In genomic region chr13:83996415-83996814, GRCh38 we compare ENCODE assay signal across 23 cellular contexts.
DNase-seq lines count a peak whose midpoint lies in the region; FAIRE-seq and TF ChIP-seq lines count a peak whose summit lies in the region.
"Had no signal": no experiment of that assay in that cellular context is flagged by ENCODE, and none has a peak within 500 bp of the region (broad histone marks: within the 10 kb centered on the region; RNA-seq: fewer than 3 reads in every experiment).

No MANE protein-coding gene starts in this region.

- no peak overlapping the region for H3K18ac ChIP-seq in H1 (ENCODE audit: extremely low read depth, low read length)

- WGBS in mammary epithelial cell (ENCODE audit: low coverage, missing lambda C conversion rate), result 22% methylated on average over 7 of the region's 9 CpGs
- 90% methylated on average over 9 of the region's 9 CpGs; no CpG with 5 or more reads in 1 of the 2 experiments for WGBS in H1 (ENCODE audit: extremely low coverage in 1 of 2, insufficient coverage in 1 of 2, insufficient read length in 1 of 2, insufficient replicate concordance in 2 of 2, low coverage in 1 of 2, low lambda C conversion rate in 2 of 2, missing lambda C conversion rate in 1 of 2), 2 experiments

- H3K56ac ChIP-seq in H1 (replicated peaks; ENCODE audit: insufficient read length, low read depth, low read length), result no peak overlapping the region

- H3K27me3 Mint-ChIP-seq in HFFc6 (ENCODE audit: insufficient read depth), result no peaks in the 10 kb centered on the region
- no peaks in the 10 kb centered on the region for H3K27me3 Mint-ChIP-seq in neural progenitor cell (ENCODE audit: insufficient read depth, low read depth)
- H3K27me3 Mint-ChIP-seq: CD4-positive, alpha-beta memory T cell had no signal

- no peak for TF ChIP-seq RAD21 in H1 (IDR thresholded peaks at IDR 0.05 in 1 of 2, conservative IDR thresholded peaks at IDR 0.05 in 1 of 2; ENCODE audit: low read depth in 2 of 2, low read length in 2 of 2)

- H3K36me3 Mint-ChIP-seq in HFFc6 (ENCODE audit: low read depth) (peaks cover 23% of the 10 kb centered on the region), neural progenitor cell (no peaks in the 10 kb centered on the region)
- H3K36me3 Mint-ChIP-seq: CD4-positive, alpha-beta memory T cell had no signal

- H3K14ac ChIP-seq in H1 (ENCODE audit: insufficient read length), result no peak overlapping the region

- no peak overlapping the region for H4K5ac ChIP-seq in H1 (ENCODE audit: insufficient read length, low read depth, low read length)

- H3K4me3 ChIP-seq in mammary epithelial cell (replicated peaks in 1 of 3; ENCODE audit: insufficient read depth in 1 of 3, low read depth in 2 of 3, low read length in 3 of 3), result no peak overlapping the region
- no peak overlapping the region for H3K4me3 ChIP-seq in breast epithelium
- no peak overlapping the region for H3K4me3 ChIP-seq in H1 (ENCODE audit: extremely low read depth in 1 of 4, insufficient read depth in 2 of 4, low read depth in 3 of 4, low read length in 4 of 4)
- no peak overlapping the region for H3K4me3 ChIP-seq in neural progenitor cell
- H3K4me3 ChIP-seq in A673 (ENCODE audit: low read depth, low read length, poor library complexity, severe bottlenecking), result no peak overlapping the region
- H3K4me3 ChIP-seq: GM23248, HAP-1 had no signal

- no peak overlapping the region for H2AK5ac ChIP-seq in H1 (ENCODE audit: low read depth, low read length)

- TF ChIP-seq CTCF in mammary epithelial cell (conservative IDR thresholded peaks at IDR 0.05 in 1 of 2, IDR thresholded peaks at IDR 0.05 in 1 of 2; ENCODE audit: extremely low read depth in 1 of 2, insufficient read depth in 1 of 2, low read depth in 1 of 2, low read length in 2 of 2), result no peak
- no peak for TF ChIP-seq CTCF in breast epithelium (IDR thresholded peaks at IDR 0.05)
- TF ChIP-seq CTCF in HFFc6 (IDR thresholded peaks at IDR 0.05), result no peak
- no peak for TF ChIP-seq CTCF in H1 (IDR thresholded peaks at IDR 0.05; ENCODE audit: control extremely low read depth in 1 of 3, insufficient read depth in 1 of 3, low read depth in 1 of 3, low read length in 3 of 3)
- no peak for TF ChIP-seq CTCF in neural progenitor cell (IDR thresholded peaks at IDR 0.05)
- TF ChIP-seq CTCF in A673 (conservative IDR thresholded peaks at IDR 0.05; ENCODE audit: low read depth, low read length), result no peak

- BruUV-seq in mammary epithelial cell (replicated peaks; lab: Mats Ljungman, UMichigan) (no TSS peak), A673 (replicated peaks; lab: Mats Ljungman, UMichigan) (no TSS peak)

- H4K20me1 ChIP-seq in mammary epithelial cell (ENCODE audit: insufficient read depth, low read length) (no peaks in the 10 kb centered on the region), H1 (replicated peaks in 1 of 2; ENCODE audit: control insufficient read depth in 1 of 2, insufficient read depth in 2 of 2, low read length in 2 of 2) (no peaks in the 10 kb centered on the region), neural progenitor cell (ENCODE audit: low read depth) (no peaks in the 10 kb centered on the region)

- H3K23ac ChIP-seq in H1 (ENCODE audit: insufficient read length), result no peak overlapping the region

- H3K36me3 ChIP-seq in mammary epithelial cell (ENCODE audit: insufficient read depth, low read length) (no peaks in the 10 kb centered on the region), breast epithelium (no peaks in the 10 kb centered on the region), H1 (ENCODE audit: control insufficient read depth in 2 of 4, insufficient read depth in 4 of 4, low read length in 3 of 4) (no peaks in the 10 kb centered on the region), neural progenitor cell (no peaks in the 10 kb centered on the region), A673 (ENCODE audit: insufficient read depth, low read length, poor library complexity, severe bottlenecking) (no peaks in the 10 kb centered on the region)
- H3K36me3 ChIP-seq: HAP-1 had no signal

- H2BK120ac ChIP-seq in H1 (replicated peaks; ENCODE audit: low read depth, low read length), result no peak overlapping the region

- intact Hi-C loops in mammary epithelial cell (cut with micrococcal nuclease) (no loop called here), breast epithelium (cut with DNase I; ENCODE audit: low total_unique reads) (no loop called here), A673 (cut with micrococcal nuclease; ENCODE audit: unreplicated experiment) (no loop called here)

- POLR2A ChIA-PET in H1 (lab: Charles Lee; ENCODE audit: partially characterized antibody), result no interaction called here
- POLR2A ChIA-PET in A673 (lab: Charles Lee; ENCODE audit: low non-redundant PET), result no interaction called here

- no peak overlapping the region for H3K4me2 ChIP-seq in mammary epithelial cell (ENCODE audit: insufficient read depth, low read depth, low read length)
- no peak overlapping the region for H3K4me2 ChIP-seq in H1 (ENCODE audit: insufficient read depth in 1 of 2, low read depth in 2 of 2, low read length in 2 of 2)
- H3K4me2 ChIP-seq in neural progenitor cell, result no peak overlapping the region

- H3K4me1 Mint-ChIP-seq in HFFc6 (ENCODE audit: low read depth), result peaks cover 44% of the 10 kb centered on the region
- no peaks in the 10 kb centered on the region for H3K4me1 Mint-ChIP-seq in neural progenitor cell
- H3K4me1 Mint-ChIP-seq: CD4-positive, alpha-beta memory T cell had no signal

- peak overlapping the region; percentile 1; the same call in 1 of the 2 replicates for H3K27ac Mint-ChIP-seq in HFFc6
- no peak overlapping the region for H3K27ac Mint-ChIP-seq in neural progenitor cell
- H3K27ac Mint-ChIP-seq: CD4-positive, alpha-beta memory T cell had no signal

- H3K27me3 ChIP-seq in mammary epithelial cell (ENCODE audit: insufficient read depth, low read length), result no peaks in the 10 kb centered on the region
- no peaks in the 10 kb centered on the region for H3K27me3 ChIP-seq in breast epithelium
- H3K27me3 ChIP-seq in H1 (replicated peaks in 1 of 4; ENCODE audit: control insufficient read depth in 3 of 4, extremely low read depth in 1 of 4, insufficient read depth in 3 of 4, low read length in 3 of 4), result no peaks in the 10 kb centered on the region
- no peaks in the 10 kb centered on the region for H3K27me3 ChIP-seq in neural progenitor cell
- no peaks in the 10 kb centered on the region for H3K27me3 ChIP-seq in A673 (replicated peaks; ENCODE audit: insufficient read depth, low read depth, low read length, poor library complexity)

- no peak overlapping the region for H4K91ac ChIP-seq in H1 (replicated peaks; ENCODE audit: insufficient read length, low read length)

- H2AFZ ChIP-seq in mammary epithelial cell (ENCODE audit: low read depth, low read length), result peak overlapping the region; percentile 69
- peak overlapping the region; percentile 12; the same call in 1 of the 2 replicates for H2AFZ ChIP-seq in H1 (ENCODE audit: low read length)
- H2AFZ ChIP-seq in neural progenitor cell (replicated peaks), result peak overlapping the region; percentile 63
- H2AFZ ChIP-seq: GM23248 had no signal

- no peak overlapping the region for H2BK20ac ChIP-seq in H1 (ENCODE audit: low read length)

- CTCF ChIA-PET in mammary epithelial cell (lab: Charles Lee; ENCODE audit: low non-redundant PET), result no interaction called here
- CTCF ChIA-PET in H1 (lab: Charles Lee; ENCODE audit: partially characterized antibody), result no interaction called here
- CTCF ChIA-PET in A673 (lab: Charles Lee), result no interaction called here

- no peak overlapping the region for H2BK12ac ChIP-seq in H1 (ENCODE audit: low read depth, low read length)

- in situ Hi-C loops in mammary epithelial cell (cut with MboI; ENCODE audit: low sequenced_read_pairs in 2 of 2), result no loop called here

- TF ChIP-seq EP300 in H1 (IDR thresholded peaks at IDR 0.05; ENCODE audit: borderline replicate concordance in 1 of 2, low read depth in 2 of 2, low read length in 2 of 2), result no peak

- H3K23me2 ChIP-seq in H1 (ENCODE audit: low read depth, low read length), result no peaks in the 10 kb centered on the region

- no peaks in the 10 kb centered on the region for H3F3A ChIP-seq in neural progenitor cell (ENCODE audit: low read depth)

- H2BK5ac ChIP-seq in H1 (ENCODE audit: low read depth, low read length), result no peak overlapping the region

- dilution Hi-C loops in mammary epithelial cell (cut with HindIII; ENCODE audit: low sequenced_read_pairs), result no loop called here

- H3K4me3 Mint-ChIP-seq in HFFc6 (no peak overlapping the region), neural progenitor cell (no peak overlapping the region)
- H3K4me3 Mint-ChIP-seq: CD4-positive, alpha-beta memory T cell had no signal

- no peak overlapping the region for H3K9ac ChIP-seq in mammary epithelial cell (ENCODE audit: insufficient read depth, low read length)
- H3K9ac ChIP-seq in H1 (replicated peaks in 1 of 4; ENCODE audit: extremely low read depth in 1 of 4, low read depth in 3 of 4, low read length in 3 of 4), result no peak overlapping the region
- no peak overlapping the region for H3K9ac ChIP-seq in neural progenitor cell
- H3K9ac ChIP-seq: GM23248 had no signal

- no peaks in the 10 kb centered on the region for H3K79me1 ChIP-seq in H1 (ENCODE audit: low read depth, low read length)

- no peak overlapping the region for H2BK15ac ChIP-seq in H1 (ENCODE audit: low read length)

- H3K4ac ChIP-seq in H1 (replicated peaks; ENCODE audit: insufficient read length, low read depth, low read length), result no peak overlapping the region

- no peak for FAIRE-seq in H1 (lab: Jason Lieb, UNC)
- FAIRE-seq: A204.1, G401.6, GM12892, H54 had no signal

- H3K9me3 Mint-ChIP-seq in HFFc6 (no peaks in the 10 kb centered on the region; the same call in 1 of the 2 replicates), neural progenitor cell (no peaks in the 10 kb centered on the region)

- peak overlapping the region; percentile 68; the same call in 1 of the 2 replicates for H4K8ac ChIP-seq in H1 (ENCODE audit: extremely low read depth, insufficient read depth, low read length)

- DNase-seq in mammary epithelial cell (no peak), breast epithelium (ENCODE audit: low spot score in 2 of 2) (no peak), HFFc6 (no peak), H1 (ENCODE audit: low read depth in 1 of 2, low spot score in 2 of 2) (no peak), neural progenitor cell (ENCODE audit: low spot score) (no peak), inferior parietal cortex (ENCODE audit: extremely low spot score) (no peak), A673 (ENCODE audit: low spot score) (no peak), NCI-H2227 (lab: John Stamatoyannopoulos, UW; ENCODE audit: unreplicated experiment) (no peak)
- DNase-seq: ACHN; AML-193; C1 segment of cervical spinal cord; Calu3; CD4-positive, alpha-beta memory T cell; COR-L47; DMS53; DMS79 treated with DMSO at 0.1 percent for 48 hours; GM23248 had no signal

- H3K27ac ChIP-seq in mammary epithelial cell (ENCODE audit: insufficient read depth, low read depth, low read length), result no peak overlapping the region
- H3K27ac ChIP-seq in breast epithelium, result no peak overlapping the region
- H3K27ac ChIP-seq in H1 (ENCODE audit: low read depth, low read length), result no peak overlapping the region
- H3K27ac ChIP-seq in neural progenitor cell, result no peak overlapping the region
- no peak overlapping the region for H3K27ac ChIP-seq in A673 (ENCODE audit: low read depth, low read length, poor library complexity, severe bottlenecking)
- H3K27ac ChIP-seq: 22Rv1, GM23248 had no signal

- H3K79me2 ChIP-seq in mammary epithelial cell (ENCODE audit: insufficient read depth, low read length), result no peaks in the 10 kb centered on the region
- H3K79me2 ChIP-seq in H1 (ENCODE audit: control insufficient read depth in 1 of 2, insufficient read depth in 2 of 2, low read length in 2 of 2), result no peaks in the 10 kb centered on the region
- H3K79me2 ChIP-seq in neural progenitor cell (ENCODE audit: low read depth), result no peaks in the 10 kb centered on the region

- no peaks in the 10 kb centered on the region for H3K4me1 ChIP-seq in mammary epithelial cell (ENCODE audit: insufficient read depth, low read length)
- H3K4me1 ChIP-seq in breast epithelium, result no peaks in the 10 kb centered on the region
- H3K4me1 ChIP-seq in H1 (replicated peaks in 1 of 4; ENCODE audit: control insufficient read depth in 3 of 4, insufficient read depth in 4 of 4, low read length in 3 of 4), result peaks cover 0 to 2% (median 0%) of the 10 kb centered on the region in 4 experiments; a peak in 1 of 7 replicates
- no peaks in the 10 kb centered on the region for H3K4me1 ChIP-seq in neural progenitor cell
- H3K4me1 ChIP-seq in A673 (ENCODE audit: insufficient read depth, low read length, poor library complexity, severe bottlenecking), result no peaks in the 10 kb centered on the region
- H3K4me1 ChIP-seq: HAP-1 had no signal

- no peaks in the 10 kb centered on the region for H3K9me3 ChIP-seq in mammary epithelial cell (replicated peaks; ENCODE audit: insufficient read depth, low read length)
- no peaks in the 10 kb centered on the region for H3K9me3 ChIP-seq in breast epithelium
- H3K9me3 ChIP-seq in H1 (ENCODE audit: insufficient read depth in 2 of 2, low read depth in 1 of 2, low read length in 1 of 2), result no peaks in the 10 kb centered on the region
- peaks cover 3% of the 10 kb centered on the region for H3K9me3 ChIP-seq in neural progenitor cell (ENCODE audit: low read depth)
- no peaks in the 10 kb centered on the region for H3K9me3 ChIP-seq in A673 (ENCODE audit: low read depth, low read length, poor library complexity, severe bottlenecking)

- TF ChIP-seq POLR2A in breast epithelium (IDR thresholded peaks at IDR 0.05), result no peak
- TF ChIP-seq POLR2A in H1 (IDR thresholded peaks at IDR 0.05; ENCODE audit: control extremely low read depth in 1 of 2, low read depth in 2 of 2, low read length in 2 of 2), result no peak

Comparison
In these comparisons a context has a peak if more than half of its experiments do, and no peak if none do; other contexts are left out.
1. H2AFZ ChIP-seq: peak in every context shown above with its lines; median percentile 69 in mammary epithelial cell; 63 in neural progenitor cell; 12 in H1.